16 cellular contexts compared by ENCODE assay signal in the genomic region with DNA sequence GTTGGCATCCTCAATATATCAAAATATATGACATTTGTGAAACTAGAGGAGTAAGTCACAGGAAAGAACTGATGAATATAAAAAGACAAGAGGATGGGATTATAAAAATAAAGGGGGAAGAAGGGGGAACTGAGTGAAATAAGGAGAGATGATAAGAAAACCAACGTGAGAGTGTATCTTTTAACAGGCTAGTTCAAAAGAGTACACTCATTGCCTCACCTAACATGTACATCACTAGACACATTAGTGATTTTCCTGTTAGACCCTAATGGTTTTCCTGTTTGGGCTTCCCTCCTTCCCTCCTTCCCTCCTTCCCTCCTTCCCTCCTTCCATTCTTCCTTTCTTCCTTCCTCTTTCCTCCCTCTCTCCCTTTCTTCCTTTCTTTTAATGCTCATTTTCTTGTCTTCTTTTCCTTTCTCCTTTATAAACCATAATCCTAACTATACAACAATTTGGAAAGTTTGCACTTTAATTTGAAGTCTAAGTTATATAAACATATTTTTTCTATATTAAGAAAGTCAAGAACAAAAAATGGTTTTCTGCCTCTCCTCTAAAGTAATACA. TPM values are rescaled to one million over a fixed set of nuclear protein-coding genes. Genes with fewer than 3 reads are reported as not detected.
DNase-seq lines count a peak whose midpoint lies in the region; ATAC-seq, FAIRE-seq and TF ChIP-seq lines count a peak whose summit lies in the region.
"Had no signal": no experiment of that assay in that cellular context is flagged by ENCODE, and none has a peak within 500 bp of the region (broad histone marks: within the 10 kb centered on the region; RNA-seq: fewer than 3 reads in every experiment).

No MANE protein-coding gene starts in this region.

- no peaks in the 10 kb centered on the region for H3K36me3 ChIP-seq in GM23248 (ENCODE audit: low read depth)
- H3K36me3 ChIP-seq in astrocyte (ENCODE audit: insufficient read depth, low read length) = no peaks in the 10 kb centered on the region
- no peaks in the 10 kb centered on the region for H3K36me3 ChIP-seq in mesenchymal stem cell (ENCODE audit: control insufficient read depth in 1 of 2, insufficient read depth in 2 of 2, low read depth in 1 of 2, low read length in 2 of 2)
- no peaks in the 10 kb centered on the region for H3K36me3 ChIP-seq in heart left ventricle
- no peaks in the 10 kb centered on the region for H3K36me3 ChIP-seq in heart right ventricle

- H3F3A ChIP-seq in GM23248 (ENCODE audit: insufficient read depth) = peaks cover 15% of the 10 kb centered on the region

- no peaks in the 10 kb centered on the region for H3K79me2 ChIP-seq in GM23248 (ENCODE audit: insufficient read depth)
- H3K79me2 ChIP-seq in astrocyte (ENCODE audit: insufficient read depth, low read length) = no peaks in the 10 kb centered on the region

- DNase-seq in GM23248 = no peak
- no peak for DNase-seq in astrocyte (ENCODE audit: low read depth)
- DNase-seq in mesenchymal stem cell = no peak
- no peak for DNase-seq in CD1c-positive myeloid dendritic cell (ENCODE audit: extremely low spot score)
- DNase-seq in heart left ventricle = no peak
- DNase-seq in heart right ventricle = no peak
- DNase-seq in SIG-M5 treated with dmso at 0.1 percent for 504 hours (lab: John Stamatoyannopoulos, UW; ENCODE audit: unreplicated experiment) = no peak
- DNase-seq: Caco-2; CD8-positive, alpha-beta memory T cell; DND-41; GDM1 had no signal

- H3K14ac ChIP-seq in mesenchymal stem cell (ENCODE audit: low read length in 2 of 2) = no peak overlapping the region

- H3K4me1 Mint-ChIP-seq in astrocyte (ENCODE audit: low read depth, unreplicated experiment) = peaks cover 9% of the 10 kb centered on the region
- H3K4me1 Mint-ChIP-seq: CD14-positive monocyte; CD8-positive, alpha-beta memory T cell had no signal

- H3K27ac ChIP-seq in 22Rv1 (peak overlapping the region; percentile 69; the same call in 1 of the 2 replicates), GM23248 (peak overlapping the region; percentile 62), astrocyte (ENCODE audit: low read depth, low read length) (peak overlapping the region; percentile 51), mesenchymal stem cell (ENCODE audit: low read length, poor library complexity, severe bottlenecking) (no peak overlapping the region), heart left ventricle (no peak overlapping the region), heart right ventricle (no peak overlapping the region)

- no peak overlapping the region for H4K91ac ChIP-seq in mesenchymal stem cell (ENCODE audit: low read length)

- peaks cover 31% of the 10 kb centered on the region for H3K4me1 ChIP-seq in GM23248 (ENCODE audit: insufficient read depth)
- H3K4me1 ChIP-seq in astrocyte (ENCODE audit: insufficient read depth, low read length) = peaks cover 5% of the 10 kb centered on the region
- no peaks in the 10 kb centered on the region for H3K4me1 ChIP-seq in mesenchymal stem cell (ENCODE audit: control insufficient read depth, insufficient read depth, low read depth, low read length)
- H3K4me1 ChIP-seq in heart left ventricle = peaks cover 0 to 11% (median 0%) of the 10 kb centered on the region in 12 donors
- H3K4me1 ChIP-seq in heart right ventricle = peaks cover 0 to 15% (median 0%) of the 10 kb centered on the region in 9 donors

- no peak overlapping the region for H2BK120ac ChIP-seq in mesenchymal stem cell (ENCODE audit: low read depth, low read length)

- H3K27me3 Mint-ChIP-seq in astrocyte (ENCODE audit: low read depth, unreplicated experiment) = no peaks in the 10 kb centered on the region

- H3K4me2 ChIP-seq in GM23248 (ENCODE audit: unreplicated experiment) (peak overlapping the region; percentile 70), astrocyte (ENCODE audit: low read length) (no peak overlapping the region), mesenchymal stem cell (ENCODE audit: low read length, poor library complexity, severe bottlenecking) (no peak overlapping the region)

- H3K4me3 Mint-ChIP-seq in astrocyte (ENCODE audit: unreplicated experiment) = no peak overlapping the region
- H3K4me3 Mint-ChIP-seq: CD14-positive monocyte; CD8-positive, alpha-beta memory T cell had no signal

- no peak overlapping the region for H2AK5ac ChIP-seq in mesenchymal stem cell (ENCODE audit: low read length, severe bottlenecking)

- intact Hi-C loops in heart left ventricle (cut with DNase I) = no loop called here
- intact Hi-C loops in heart right ventricle (cut with DNase I) = no loop called here

- no peaks in the 10 kb centered on the region for H3K9me2 ChIP-seq in GM23248 (ENCODE audit: insufficient read depth)

- 75 to 91% methylated on average over 1 of the region's 1 CpG for WGBS in GM23248 (ENCODE audit: low coverage in 1 of 2, low lambda C conversion rate in 2 of 2, missing lambda C conversion rate in 2 of 2), 2 experiments
- 100% methylated on average over 1 of the region's 1 CpG for WGBS in mesenchymal stem cell
- WGBS in heart left ventricle, 4 donors = 52 to 77% (median 59%) methylated on average over 1 of the region's 1 CpG
- WGBS in heart right ventricle, 2 donors = 61 to 79% methylated on average over 1 of the region's 1 CpG

- TF ChIP-seq CTCF in 22Rv1 (IDR thresholded peaks at IDR 0.05) = no peak
- no peak for TF ChIP-seq CTCF in astrocyte (IDR thresholded peaks at IDR 0.05; ENCODE audit: insufficient read depth, low read depth, low read length)
- TF ChIP-seq CTCF in heart left ventricle (IDR thresholded peaks at IDR 0.05) = no peak
- TF ChIP-seq CTCF in heart right ventricle (IDR thresholded peaks at IDR 0.05) = no peak

- H3K9me3 ChIP-seq in GM23248 (ENCODE audit: low read depth) = no peaks in the 10 kb centered on the region
- H3K9me3 ChIP-seq in astrocyte (ENCODE audit: insufficient read depth, low read depth, low read length) = no peaks in the 10 kb centered on the region
- no peaks in the 10 kb centered on the region for H3K9me3 ChIP-seq in mesenchymal stem cell (ENCODE audit: control insufficient read depth, low read length)
- no peaks in the 10 kb centered on the region for H3K9me3 ChIP-seq in heart left ventricle
- no peaks in the 10 kb centered on the region for H3K9me3 ChIP-seq in heart right ventricle

- no peaks in the 10 kb centered on the region for H3K9me3 Mint-ChIP-seq in astrocyte (ENCODE audit: unreplicated experiment)
- H3K9me3 Mint-ChIP-seq: CD8-positive, alpha-beta memory T cell had no signal

- no peak overlapping the region for H3K27ac Mint-ChIP-seq in astrocyte (ENCODE audit: unreplicated experiment)
- H3K27ac Mint-ChIP-seq: CD14-positive monocyte had no signal

- in situ Hi-C loops in GM23248 (cut with MboI) = no loop called here

- no peak overlapping the region for H3K4me3 ChIP-seq in GM23248
- no peak overlapping the region for H3K4me3 ChIP-seq in astrocyte (ENCODE audit: insufficient read depth, low read depth, low read length)
- no peak overlapping the region for H3K4me3 ChIP-seq in mesenchymal stem cell (ENCODE audit: insufficient read depth in 1 of 2, low read depth in 1 of 2, low read length in 2 of 2)
- no peak overlapping the region for H3K4me3 ChIP-seq in heart left ventricle
- no peak overlapping the region for H3K4me3 ChIP-seq in heart right ventricle

- H3K23ac ChIP-seq in mesenchymal stem cell (ENCODE audit: low read length in 2 of 2) = no peak overlapping the region

- no peak overlapping the region for H2BK5ac ChIP-seq in mesenchymal stem cell (ENCODE audit: low read depth, low read length, poor library complexity, severe bottlenecking)

- H3K36me3 Mint-ChIP-seq in astrocyte (ENCODE audit: low read depth, unreplicated experiment) = no peaks in the 10 kb centered on the region
- H3K36me3 Mint-ChIP-seq: CD14-positive monocyte had no signal

- no peak overlapping the region for H2AFZ ChIP-seq in GM23248
- no peak overlapping the region for H2AFZ ChIP-seq in astrocyte (ENCODE audit: low read depth, low read length)
- no peak overlapping the region for H2AFZ ChIP-seq in mesenchymal stem cell (ENCODE audit: low read depth, low read length)

- no peak overlapping the region for H2BK15ac ChIP-seq in mesenchymal stem cell (ENCODE audit: low read depth, poor library complexity, severe bottlenecking)

- TF ChIP-seq POLR2A in heart left ventricle (IDR thresholded peaks at IDR 0.05) = no peak

- ATAC-seq in heart left ventricle (no peak), heart right ventricle (no peak)
- ATAC-seq: HCT116 had no signal

- no peak overlapping the region for H4K8ac ChIP-seq in mesenchymal stem cell (ENCODE audit: low read length)

- FAIRE-seq in astrocyte (lab: Jason Lieb, UNC) = no peak
- FAIRE-seq: A204.1, GM12892 had no signal

- H3K9ac ChIP-seq in GM23248 = peak overlapping the region; percentile 8; the same call in 1 of the 2 replicates
- H3K9ac ChIP-seq in astrocyte (ENCODE audit: low read length) = no peak overlapping the region
- peak overlapping the region; percentile 55 for H3K9ac ChIP-seq in mesenchymal stem cell (ENCODE audit: low read length)

- H3K18ac ChIP-seq in mesenchymal stem cell (ENCODE audit: low read depth in 1 of 2, low read length in 2 of 2) = no peak overlapping the region

- no peak overlapping the region for H3K4ac ChIP-seq in mesenchymal stem cell (ENCODE audit: low read depth in 1 of 2, low read length in 2 of 2)

- H2BK12ac ChIP-seq in mesenchymal stem cell (ENCODE audit: low read length in 2 of 2) = no peak overlapping the region

- H3K27me3 ChIP-seq in GM23248 (replicated peaks; ENCODE audit: insufficient read depth) = no peaks in the 10 kb centered on the region
- H3K27me3 ChIP-seq in astrocyte (ENCODE audit: insufficient read depth, low read length) = no peaks in the 10 kb centered on the region
- no peaks in the 10 kb centered on the region for H3K27me3 ChIP-seq in mesenchymal stem cell (ENCODE audit: control insufficient read depth in 1 of 2, insufficient read depth in 1 of 2, low read length in 2 of 2)
- no peaks in the 10 kb centered on the region for H3K27me3 ChIP-seq in heart left ventricle
- H3K27me3 ChIP-seq in heart right ventricle = no peaks in the 10 kb centered on the region

- H4K20me1 ChIP-seq in GM23248 (ENCODE audit: insufficient read depth) = no peaks in the 10 kb centered on the region
- no peaks in the 10 kb centered on the region for H4K20me1 ChIP-seq in astrocyte (ENCODE audit: insufficient read depth, low read length)

- H3K79me1 ChIP-seq in mesenchymal stem cell (replicated peaks; ENCODE audit: low read length, poor library complexity, severe bottlenecking) = no peaks in the 10 kb centered on the region

RNA-seq across cellular contexts. Expression of a gene that starts 35.8 kb away (rescaled TPM):
- 1.6 and 2.4 TPM in 2 replicates for total RNA-seq in GM23248 (2014; rRNA removed; shearing (Covaris generic))
- polyA plus RNA-seq in GM23248 (2016; fragmentation: Nextera tagmentation; extraction: Ambion mirVana) = 2.4 and 2.8 TPM in 2 replicates
- total RNA-seq in astrocyte = 0.77 and 0.84 TPM in 2 replicates
- polyA plus RNA-seq in mesenchymal stem cell (2013, experiment 1 of 2) = 0.41 TPM
- 0.42 TPM for polyA plus RNA-seq in mesenchymal stem cell (2013, experiment 2 of 2)
- 1 to 10 TPM in 5 of 9 donors, under 1 TPM in 3, not detected in 1; 0.28 to 3.7 (median 1.5) TPM for total RNA-seq in heart left ventricle
- under 1 TPM; 0.28 to 0.57 TPM for polyA plus RNA-seq in heart left ventricle
- total RNA-seq in heart right ventricle = 1 to 10 TPM in 3 of 10 donors, under 1 TPM in 7; 0.15 to 4.4 (median 0.89) TPM
- polyA plus RNA-seq in heart right ventricle = 1 to 10 TPM in 1 of 2 donors, under 1 TPM in 1; 0.19 to 1.9 TPM

Comparison
In these comparisons a context has a peak if more than half of its experiments do, and no peak if none do; other contexts are left out.
1. H3K27ac ChIP-seq: peak in 22Rv1 (single experiment), GM23248 (single experiment) and astrocyte (single experiment); none in mesenchymal stem cell (single experiment), heart left ventricle (0 of 12) and heart right ventricle (0 of 10).